In genomic region chr6:161446296-161446925, GRCh38 we compare ENCODE assay signal across 1 cellular context.
TF ChIP-seq lines count a peak whose summit lies in the region.

No MANE protein-coding gene starts in this region.

TF ChIP-seq in SK-N-SH, 30 proteins besides CTCF, POLR2A, EP300 and RAD21 (continued from another document):
- TF ChIP-seq JUND (IDR thresholded peaks at IDR 0.05) (no peak), TEAD4 (IDR thresholded peaks at IDR 0.05; ENCODE audit: borderline replicate concordance, insufficient read depth) (no peak), IRF3 (IDR thresholded peaks at IDR 0.05; ENCODE audit: low read depth, low read length) (no peak), POLR2AphosphoS5 (IDR thresholded peaks at IDR 0.05; ENCODE audit: low read depth, low read length) (no peak), FOXM1 (IDR thresholded peaks at IDR 0.05; ENCODE audit: low read depth) (no peak), CHD2 (IDR thresholded peaks at IDR 0.05; ENCODE audit: low read length, partially characterized antibody) (no peak), ELF1 (IDR thresholded peaks at IDR 0.05) (no peak), TCF12 (IDR thresholded peaks at IDR 0.05) (no peak), NRF1 (IDR thresholded peaks at IDR 0.05; ENCODE audit: low read depth, low read length) (no peak), FOXJ3 (CRISPR knock-in tag; IDR thresholded peaks at IDR 0.05) (no peak), REST (IDR thresholded peaks at IDR 0.05; ENCODE audit: low read depth, low read length) (no peak)
